8 cellular contexts compared by ENCODE assay signal in the genomic region with DNA sequence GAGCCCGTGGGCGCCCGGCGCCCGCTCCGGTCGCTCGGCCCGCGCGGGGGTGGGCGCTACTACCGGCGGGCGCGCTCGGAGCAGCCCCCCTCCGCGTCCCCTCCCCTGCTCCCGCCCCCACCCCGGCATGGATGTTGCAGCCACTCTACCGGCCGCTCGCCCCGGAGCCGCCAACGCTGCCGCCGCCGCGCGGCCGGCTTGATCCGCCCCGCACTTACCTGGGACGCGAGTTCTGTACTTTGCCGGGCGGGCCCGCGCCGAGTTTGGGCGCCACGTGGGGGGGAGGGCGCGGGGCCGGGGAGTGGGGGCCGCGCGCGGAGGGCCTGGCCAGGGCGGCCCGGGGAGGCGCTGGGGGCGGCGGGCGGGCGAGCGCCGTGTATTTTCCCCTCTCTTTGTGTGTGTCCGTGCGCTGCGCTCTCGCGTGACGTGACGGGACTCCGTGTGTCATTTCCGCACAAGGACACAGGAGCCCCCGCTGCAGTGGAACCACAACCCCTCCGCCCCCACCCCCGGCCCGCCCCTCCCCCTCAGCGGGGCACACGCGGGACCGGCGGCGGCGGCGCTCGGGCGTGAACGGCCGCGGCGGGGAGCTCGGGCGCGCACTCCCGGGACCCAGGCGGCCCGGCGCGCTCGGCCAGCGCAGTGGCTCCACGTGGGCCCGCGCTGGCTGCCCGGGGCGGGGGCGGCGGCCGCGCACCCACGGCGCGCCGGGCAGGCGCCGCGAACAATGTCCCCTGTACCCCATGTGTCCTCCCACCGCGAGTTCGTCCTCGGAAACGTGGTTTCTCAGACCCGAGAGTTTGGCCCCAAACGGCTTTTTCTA. TPM values are rescaled to one million over a fixed set of nuclear protein-coding genes. Genes with fewer than 3 reads are reported as not detected.
DNase-seq lines count a peak whose midpoint lies in the region; ATAC-seq and TF ChIP-seq lines count a peak whose summit lies in the region.

A gene (minus strand): TSS at position 644 of the 823 bp plus-strand sequence. CDS start 16,230 bp downstream, outside the sequence.

- H3K4me1 ChIP-seq in SJCRH30 (peaks cover 4% of the 10 kb centered on the region; the same call in 1 of the 2 replicates), hepatocyte (ENCODE audit: insufficient read depth) (peaks cover 13% of the 10 kb centered on the region), gastrocnemius medialis (peaks cover 5 to 14% of the 10 kb centered on the region in 2 donors)

- H4K20me1 ChIP-seq in hepatocyte (ENCODE audit: insufficient read depth, poor library complexity, severe bottlenecking), result no peaks in the 10 kb centered on the region

- H3K9me3 ChIP-seq in SJCRH30 (replicated peaks) (no peaks in the 10 kb centered on the region), hepatocyte (ENCODE audit: low read depth) (no peaks in the 10 kb centered on the region), gastrocnemius medialis (no peaks in the 10 kb centered on the region)

- intact Hi-C loops in gastrocnemius medialis (cut with DNase I; ENCODE audit: low total_unique reads), result loop anchor here (1.0 to 10.0 kb wide), 2 partner anchors 87 to 340 kb away; a partner anchor contains a TSS

- H3K4me3 ChIP-seq in SJCRH30, result peak within 1 kb of the TSS; percentile 86
- peak within 1 kb of the TSS; percentile 79 for H3K4me3 ChIP-seq in hepatocyte
- H3K4me3 ChIP-seq in gastrocnemius medialis, result peak within 1 kb of the TSS; percentile 68 to 88 (median 78)

- whole genome bisulfite sequencing in hepatocyte (ENCODE audit: low lambda C conversion rate, missing lambda C conversion rate), result under 1% methylated on average over 64 of the region's 120 CpGs

- in situ Hi-C loops in gastrocnemius medialis (cut with MboI; ENCODE audit: low sequenced_read_pairs in 4 of 4), result loop anchor here in 1 of 4 donors (10.0 kb wide), 1 partner anchor 90 kb away; a partner anchor contains a TSS

- H3K79me2 ChIP-seq in hepatocyte, result peaks cover 27% of the 10 kb centered on the region

- H3K27me3 ChIP-seq in SJCRH30, result no peaks in the 10 kb centered on the region
- H3K27me3 ChIP-seq in hepatocyte, result peaks cover 3% of the 10 kb centered on the region
- H3K27me3 ChIP-seq in gastrocnemius medialis, result no peaks in the 10 kb centered on the region

- H2AFZ ChIP-seq in hepatocyte, result peak within 1 kb of the TSS; percentile 79

- peak; percentile 26 for ATAC-seq in HG03097 (IDR thresholded peaks at IDR 0.05; ENCODE audit: low FRiP score, unreplicated experiment)
- ATAC-seq in gastrocnemius medialis, result peak; percentile 45 to 47

- H3K36me3 ChIP-seq in SJCRH30 (no peaks in the 10 kb centered on the region), hepatocyte (replicated peaks; ENCODE audit: insufficient read depth, low read depth) (no peaks in the 10 kb centered on the region), gastrocnemius medialis (no peaks in the 10 kb centered on the region)

- peak within 1 kb of the TSS; percentile 92 for H3K27ac ChIP-seq in SJCRH30
- peak within 1 kb of the TSS; percentile 96 for H3K27ac ChIP-seq in hepatocyte
- H3K27ac ChIP-seq in gastrocnemius medialis, result peak within 1 kb of the TSS; percentile 70 to 88 (median 80)

- TF ChIP-seq CTCF in hepatocyte (IDR thresholded peaks at IDR 0.05; ENCODE audit: poor library complexity), result no peak
- TF ChIP-seq CTCF in gastrocnemius medialis (IDR thresholded peaks at IDR 0.05 in 4 of 5, conservative IDR thresholded peaks at IDR 0.05 in 1 of 5), result no peak

- no peaks in the 10 kb centered on the region for H3K9me2 ChIP-seq in hepatocyte (replicated peaks; ENCODE audit: insufficient read depth)

- no peak for TF ChIP-seq POLR2A in gastrocnemius medialis (IDR thresholded peaks at IDR 0.05)

- peak within 1 kb of the TSS; percentile 93 for H3K4me2 ChIP-seq in hepatocyte

- peak; percentile 30 to 38 for DNase-seq in NOMO-1 (lab: John Stamatoyannopoulos, UW; ENCODE audit: unreplicated experiment in 2 of 2)
- no peak for DNase-seq in NOMO-1 treated with dmso at 0.1 percent for 144 hours (lab: John Stamatoyannopoulos, UW; ENCODE audit: unreplicated experiment)
- peak; percentile 24 to 44 for DNase-seq in SJCRH30
- peak in 36 of 56 donors; percentile 6 to 68 (median 32) for DNase-seq in amygdala (lab: John Stamatoyannopoulos, UW)
- peak; percentile 61 for DNase-seq in hepatocyte (ENCODE audit: low spot score)
- peak in 1 of 2 donors; percentile 20 for DNase-seq in gastrocnemius medialis
- DNase-seq in GDM1 (lab: John Stamatoyannopoulos, UW), result no peak

RNA-seq across cellular contexts. Expression of the gene that starts here (rescaled TPM):
- total RNA-seq in SJCRH30 (2014; rRNA removed; shearing (Covaris generic)), result 7.1 and 7.3 TPM in 2 replicates
- total RNA-seq in hepatocyte, result 4.5 and 5.7 TPM in 2 replicates
- 2.2 and 2.7 TPM in 2 replicates for polyA plus RNA-seq in hepatocyte
- 1 to 10 TPM; 1.5 to 1.9 (median 1.7) TPM for total RNA-seq in gastrocnemius medialis

Comparison
In these comparisons a context has a peak if more than half of its experiments do, and no peak if none do; other contexts are left out.
1. DNase-seq: peak in NOMO-1 (2 of 2), SJCRH30 (2 of 2), amygdala (36 of 56) and hepatocyte (single experiment); none in NOMO-1 treated with dmso at 0.1 percent for 144 hours (single experiment) and GDM1 (single experiment).
2. Peak in every context shown above with its lines, with median percentiles within 50 percentile points of each other: H3K27ac ChIP-seq and H3K4me3 ChIP-seq.